ENCODE assay signal across 9 cellular contexts in the genomic region with DNA sequence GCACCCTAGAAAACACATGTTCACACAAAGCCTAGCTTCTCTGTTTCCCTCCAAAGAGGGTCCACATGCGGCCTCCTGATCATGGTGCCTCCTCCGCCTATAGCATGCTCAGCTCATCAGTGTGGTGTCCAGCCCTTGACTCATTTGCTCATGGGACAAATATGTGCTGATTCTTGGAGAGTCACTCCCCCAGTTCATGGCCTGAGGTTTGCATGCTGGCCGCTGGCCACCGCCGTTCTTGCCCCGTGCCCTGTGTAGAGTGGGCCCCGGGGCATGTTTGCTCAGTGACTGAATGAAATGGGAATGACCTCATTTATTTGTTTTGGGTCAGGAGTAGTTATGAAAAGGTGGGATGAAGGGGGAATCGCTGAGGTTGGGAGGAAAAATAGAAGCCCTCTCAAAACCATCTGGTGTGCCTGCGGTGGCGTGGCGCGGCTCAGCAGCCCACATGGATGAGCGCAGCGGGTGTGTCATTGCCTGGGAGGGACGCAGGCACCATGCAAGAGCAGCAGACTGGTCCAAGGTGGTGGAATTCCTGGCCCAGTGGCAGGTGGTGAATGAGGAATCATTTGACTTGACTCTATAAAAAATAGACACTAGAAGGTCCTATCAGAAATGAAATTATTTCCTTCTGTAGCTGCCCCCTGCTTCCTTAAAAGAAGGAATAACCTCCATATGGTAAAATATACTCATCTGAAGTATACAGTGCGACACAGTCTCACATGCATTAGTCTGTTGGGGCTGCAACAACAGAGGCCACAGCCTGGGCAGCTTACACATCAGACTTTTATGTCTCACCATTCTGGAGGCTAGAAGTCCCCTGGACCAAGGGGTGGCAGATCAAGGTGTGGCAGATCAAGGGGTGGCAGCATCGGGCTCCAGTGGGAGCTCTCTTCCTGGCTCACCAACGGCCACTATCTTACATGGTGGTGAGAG. TPM values are rescaled to one million over a fixed set of nuclear protein-coding genes. Genes with fewer than 3 reads are reported as not detected.
A peak's percentile ranks its signal among the peaks of the same experiment; 100 is the strongest.
DNase-seq lines count a peak whose midpoint lies in the region; ATAC-seq and TF ChIP-seq lines count a peak whose summit lies in the region.
"Had no signal": no experiment of that assay in that cellular context is flagged by ENCODE, and none has a peak within 500 bp of the region (broad histone marks: within the 10 kb centered on the region; RNA-seq: fewer than 3 reads in every experiment).

No MANE protein-coding gene starts in this region.

- H3K4me1 ChIP-seq in body of pancreas = no peaks in the 10 kb centered on the region
- H3K4me1 ChIP-seq in mesenchymal stem cell (ENCODE audit: control insufficient read depth, insufficient read depth, low read depth, low read length) = peaks cover 33% of the 10 kb centered on the region
- no peaks in the 10 kb centered on the region for H3K4me1 ChIP-seq in gastrocnemius medialis

- H3K4ac ChIP-seq in mesenchymal stem cell (ENCODE audit: low read depth in 1 of 2, low read length in 2 of 2) = no peak overlapping the region

- TF ChIP-seq CTCF in Calu3 (IDR thresholded peaks at IDR 0.05; ENCODE audit: unreplicated experiment) (no peak), body of pancreas (IDR thresholded peaks at IDR 0.05) (no peak), gastrocnemius medialis (IDR thresholded peaks at IDR 0.05 in 4 of 5, conservative IDR thresholded peaks at IDR 0.05 in 1 of 5) (no peak)

- DNase-seq in Calu3 (peak; percentile 91), NCI-H146 (lab: John Stamatoyannopoulos, UW) (peak; percentile 93), body of pancreas (peak in 1 of 4 donors; percentile 39), mesenchymal stem cell (peak; percentile 87), NCI-H524 treated with DMSO at 0.1 percent for 48 hours (lab: John Stamatoyannopoulos, UW) (no peak), NCI-H524 (lab: John Stamatoyannopoulos, UW) (no peak), gastrocnemius medialis (no peak)
- DNase-seq: NCI-H1694 had no signal

- in situ Hi-C loops in gastrocnemius medialis (cut with MboI; ENCODE audit: low sequenced_read_pairs in 4 of 4) = loop anchor here in 1 of 4 donors (25.0 kb wide), 1 partner anchor 111 kb away; no protein-coding TSS in a partner anchor

- no peak overlapping the region for H2BK5ac ChIP-seq in mesenchymal stem cell (ENCODE audit: low read depth, low read length, poor library complexity, severe bottlenecking)

- peak overlapping the region; percentile 3 for H3K4me2 ChIP-seq in mesenchymal stem cell (ENCODE audit: low read length, poor library complexity, severe bottlenecking)

- H3K23ac ChIP-seq in mesenchymal stem cell (ENCODE audit: low read length in 2 of 2) = no peak overlapping the region

- H2BK15ac ChIP-seq in mesenchymal stem cell (ENCODE audit: low read depth, poor library complexity, severe bottlenecking) = no peak overlapping the region

- TF ChIP-seq POLR2A in body of pancreas (IDR thresholded peaks at IDR 0.05) (no peak), gastrocnemius medialis (IDR thresholded peaks at IDR 0.05) (no peak)

- H3K4me3 ChIP-seq in body of pancreas = no peak overlapping the region
- no peak overlapping the region for H3K4me3 ChIP-seq in mesenchymal stem cell (ENCODE audit: insufficient read depth in 1 of 2, low read depth in 1 of 2, low read length in 2 of 2)
- H3K4me3 ChIP-seq in gastrocnemius medialis = no peak overlapping the region

- WGBS in body of pancreas, 2 donors = 66% methylated on average over 18 of the region's 18 CpGs
- WGBS in mesenchymal stem cell = 75% methylated on average over 18 of the region's 18 CpGs

- H3K36me3 ChIP-seq in body of pancreas (replicated peaks in 1 of 2; ENCODE audit: insufficient read depth in 1 of 2, low read depth in 2 of 2) (no peaks in the 10 kb centered on the region), mesenchymal stem cell (ENCODE audit: control insufficient read depth in 1 of 2, insufficient read depth in 2 of 2, low read depth in 1 of 2, low read length in 2 of 2) (no peaks in the 10 kb centered on the region), gastrocnemius medialis (peaks cover 0 to 7% of the 10 kb centered on the region in 2 donors)

- no TSS peak for BruUV-seq in Calu3 (replicated peaks; lab: Mats Ljungman, UMichigan)

- peak overlapping the region; percentile 3 for H2AK5ac ChIP-seq in mesenchymal stem cell (ENCODE audit: low read length, severe bottlenecking)

- no peaks in the 10 kb centered on the region for H3K27me3 Mint-ChIP-seq in Calu3 (ENCODE audit: unreplicated experiment)

- peaks cover 23% of the 10 kb centered on the region for H3K4me1 Mint-ChIP-seq in Calu3 (ENCODE audit: low read depth, unreplicated experiment)

- H4K8ac ChIP-seq in mesenchymal stem cell (ENCODE audit: low read length) = no peak overlapping the region

- H3K27me3 ChIP-seq in body of pancreas (no peaks in the 10 kb centered on the region), mesenchymal stem cell (ENCODE audit: control insufficient read depth in 1 of 2, insufficient read depth in 1 of 2, low read length in 2 of 2) (no peaks in the 10 kb centered on the region), gastrocnemius medialis (no peaks in the 10 kb centered on the region)

- no peak overlapping the region for H2BK120ac ChIP-seq in mesenchymal stem cell (ENCODE audit: low read depth, low read length)

- H3K9me3 Mint-ChIP-seq in Calu3 (ENCODE audit: low read depth, unreplicated experiment) = peaks cover 3% of the 10 kb centered on the region

- CTCF ChIA-PET in Calu3 (lab: Charles Lee) = interaction anchor here (0.6 to 1.3 kb wide), 3 partner anchors 14 to 838 kb away, joined by 3 to 4 read pairs (median 4); no protein-coding TSS in a partner anchor

- H2BK12ac ChIP-seq in mesenchymal stem cell (ENCODE audit: low read length in 2 of 2) = no peak overlapping the region

- H3K4me3 Mint-ChIP-seq in Calu3 (ENCODE audit: low read depth, unreplicated experiment) = peak overlapping the region; percentile 28

- peaks cover 5% of the 10 kb centered on the region for H3K36me3 Mint-ChIP-seq in Calu3 (ENCODE audit: insufficient read depth, unreplicated experiment)

- no peak overlapping the region for H3K18ac ChIP-seq in mesenchymal stem cell (ENCODE audit: low read depth in 1 of 2, low read length in 2 of 2)

- H3K27ac Mint-ChIP-seq in Calu3 (ENCODE audit: unreplicated experiment) = peak overlapping the region; percentile 75

- H3K27ac ChIP-seq in body of pancreas (no peak overlapping the region), mesenchymal stem cell (ENCODE audit: low read length, poor library complexity, severe bottlenecking) (peak overlapping the region; percentile 78), gastrocnemius medialis (no peak overlapping the region)

- H4K91ac ChIP-seq in mesenchymal stem cell (ENCODE audit: low read length) = no peak overlapping the region

- H3K14ac ChIP-seq in mesenchymal stem cell (ENCODE audit: low read length in 2 of 2) = no peak overlapping the region

- intact Hi-C loops in Calu3 (cut with micrococcal nuclease; ENCODE audit: unreplicated experiment) (no loop called here), body of pancreas (cut with DNase I) (no loop called here), gastrocnemius medialis (cut with DNase I; ENCODE audit: low total_unique reads) (no loop called here)

- no peaks in the 10 kb centered on the region for H3K9me3 ChIP-seq in body of pancreas
- peaks cover 5% of the 10 kb centered on the region for H3K9me3 ChIP-seq in mesenchymal stem cell (ENCODE audit: control insufficient read depth, low read length)
- no peaks in the 10 kb centered on the region for H3K9me3 ChIP-seq in gastrocnemius medialis

- no peak overlapping the region for H3K9ac ChIP-seq in mesenchymal stem cell (ENCODE audit: low read length)

- H3K79me1 ChIP-seq in mesenchymal stem cell (replicated peaks; ENCODE audit: low read length, poor library complexity, severe bottlenecking) = no peaks in the 10 kb centered on the region

- ATAC-seq in body of pancreas (peak; percentile 20), GM19328 (IDR thresholded peaks at IDR 0.05; ENCODE audit: unreplicated experiment) (no peak), gastrocnemius medialis (no peak)

- H2AFZ ChIP-seq in mesenchymal stem cell (ENCODE audit: low read depth, low read length) = no peak overlapping the region

RNA-seq across cellular contexts. Expression of gene CRISPLD2, which starts 31.7 kb away (rescaled TPM):
- total RNA-seq in Calu3 (2022) (5.9 and 6.5 TPM in 2 replicates), body of pancreas (100 to 1,000 TPM in 1 of 2 donors, 10 to 100 TPM in 1; 27.5 to 129 TPM), gastrocnemius medialis (10 to 100 TPM; 26.1 to 50.1 (median 39.0) TPM)
- polyA plus RNA-seq in mesenchymal stem cell (2013, experiment 1 of 2) = 92.2 TPM
- 91.8 TPM for polyA plus RNA-seq in mesenchymal stem cell (2013, experiment 2 of 2)

Comparison
In these comparisons a context has a peak if more than half of its experiments do, and no peak if none do; other contexts are left out.
1. DNase-seq: peak in Calu3 (single experiment), NCI-H146 (single experiment) and mesenchymal stem cell (single experiment); none in NCI-H524 treated with DMSO at 0.1 percent for 48 hours (single experiment), NCI-H524 (0 of 2) and gastrocnemius medialis (0 of 2).